In the genomic region with DNA sequence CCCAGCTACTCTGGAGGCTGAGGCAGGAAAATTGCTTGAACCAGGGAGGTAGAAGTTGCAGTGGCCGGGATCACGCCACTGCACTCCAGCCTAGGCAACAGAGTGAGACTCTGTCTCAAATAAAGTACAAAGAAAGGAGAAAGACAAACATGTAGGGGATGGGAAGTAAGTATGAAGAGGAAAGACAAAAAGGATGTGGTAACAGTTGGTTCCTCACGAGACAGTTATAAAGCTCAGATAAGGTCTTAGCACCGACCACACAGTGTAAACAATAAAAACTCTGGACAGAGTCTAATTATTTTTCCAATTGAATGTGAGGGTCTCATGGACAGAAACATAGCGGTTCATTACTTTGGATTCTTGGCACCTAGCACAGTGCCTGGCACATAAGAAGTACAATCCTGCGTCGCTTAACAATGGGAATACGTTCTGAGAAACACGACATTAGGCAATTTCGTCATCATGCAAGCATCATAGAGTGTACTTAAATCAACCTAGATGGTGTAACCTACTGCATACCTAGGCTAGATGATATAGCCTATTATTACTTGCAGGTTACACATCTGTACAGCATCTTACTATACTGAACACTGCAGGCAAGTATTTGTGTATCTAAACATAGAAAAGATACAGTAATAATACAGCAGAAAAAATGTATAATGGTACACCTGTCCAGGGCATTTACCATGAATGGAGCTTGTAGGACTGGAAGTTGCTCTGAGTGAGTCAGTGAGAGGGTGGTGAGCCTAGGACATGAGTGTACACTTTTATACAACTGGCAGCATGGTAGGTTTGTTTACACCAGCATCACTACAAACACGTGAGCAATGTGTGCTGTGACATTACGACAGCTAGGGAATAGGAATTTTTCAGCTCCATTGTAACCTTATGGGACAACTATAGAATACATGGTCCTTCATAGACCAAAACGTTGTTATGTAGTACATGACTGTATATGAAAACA, we compare ENCODE assay signal across 8 cellular contexts. TPM values are rescaled to one million over a fixed set of nuclear protein-coding genes. Genes with fewer than 3 reads are reported as not detected.
DNase-seq lines count a peak whose midpoint lies in the region; ATAC-seq and TF ChIP-seq lines count a peak whose summit lies in the region.

No MANE protein-coding gene starts in this region.

- ATAC-seq in GM21423 (IDR thresholded peaks at IDR 0.05; ENCODE audit: unreplicated experiment) (peak; percentile 83), body of pancreas (no peak)
- peak; percentile 80 for ATAC-seq in effector memory CD8-positive, alpha-beta T cell (replicated peaks)

- H3K9me3 ChIP-seq in hepatocyte (ENCODE audit: low read depth) (no peaks in the 10 kb centered on the region), uterus (no peaks in the 10 kb centered on the region), body of pancreas (no peaks in the 10 kb centered on the region)

- H3K4me2 ChIP-seq in hepatocyte: no peak overlapping the region

- H3K4me3 ChIP-seq in hepatocyte: no peak overlapping the region
- H3K4me3 ChIP-seq in uterus: no peak overlapping the region
- no peak overlapping the region for H3K4me3 ChIP-seq in body of pancreas

- peak overlapping the region; percentile 36 to 38 for H3K27ac Mint-ChIP-seq in effector memory CD8-positive, alpha-beta T cell

- H3K4me3 Mint-ChIP-seq in effector memory CD8-positive, alpha-beta T cell: peak overlapping the region; percentile 45 to 57

- H3K27me3 Mint-ChIP-seq in effector memory CD8-positive, alpha-beta T cell: no peaks in the 10 kb centered on the region

- H3K9me3 Mint-ChIP-seq in effector memory CD8-positive, alpha-beta T cell: no peaks in the 10 kb centered on the region

- H3K27ac ChIP-seq in hepatocyte (no peak overlapping the region), uterus (no peak overlapping the region), body of pancreas (no peak overlapping the region)

- no peaks in the 10 kb centered on the region for H3K79me2 ChIP-seq in hepatocyte

- TF ChIP-seq CTCF in hepatocyte (IDR thresholded peaks at IDR 0.05; ENCODE audit: poor library complexity) (no peak), uterus (IDR thresholded peaks at IDR 0.05) (no peak), body of pancreas (IDR thresholded peaks at IDR 0.05) (no peak)

- H3K36me3 ChIP-seq in hepatocyte (replicated peaks; ENCODE audit: insufficient read depth, low read depth) (no peaks in the 10 kb centered on the region), uterus (no peaks in the 10 kb centered on the region), body of pancreas (replicated peaks in 1 of 2; ENCODE audit: insufficient read depth in 1 of 2, low read depth in 2 of 2) (no peaks in the 10 kb centered on the region)

- no peaks in the 10 kb centered on the region for H3K4me1 ChIP-seq in hepatocyte (ENCODE audit: insufficient read depth)
- H3K4me1 ChIP-seq in uterus: peaks cover 0 to 9% of the 10 kb centered on the region in 2 donors
- no peaks in the 10 kb centered on the region for H3K4me1 ChIP-seq in body of pancreas

- H3K27me3 ChIP-seq in hepatocyte: no peaks in the 10 kb centered on the region
- H3K27me3 ChIP-seq in uterus: no peaks in the 10 kb centered on the region
- H3K27me3 ChIP-seq in body of pancreas: no peaks in the 10 kb centered on the region

- TF ChIP-seq POLR2A in uterus (IDR thresholded peaks at IDR 0.05) (no peak), body of pancreas (IDR thresholded peaks at IDR 0.05) (no peak)

- peak; percentile 88 for DNase-seq in GF-D8 (lab: John Stamatoyannopoulos, UW)
- DNase-seq in KBM-7: peak; percentile 92
- DNase-seq in effector memory CD8-positive, alpha-beta T cell: no peak
- no peak for DNase-seq in hepatocyte (ENCODE audit: low spot score)
- no peak for DNase-seq in uterus
- DNase-seq in hypothalamus (lab: John Stamatoyannopoulos, UW): no peak
- no peak for DNase-seq in body of pancreas

- 79% methylated on average over 13 of the region's 13 CpGs for WGBS in hepatocyte (ENCODE audit: low lambda C conversion rate, missing lambda C conversion rate)
- 69 to 86% methylated on average over 13 of the region's 13 CpGs for WGBS in body of pancreas, 2 donors

- no peaks in the 10 kb centered on the region for H4K20me1 ChIP-seq in hepatocyte (ENCODE audit: insufficient read depth, poor library complexity, severe bottlenecking)

- peaks cover 26 to 29% of the 10 kb centered on the region in 2 donors for H3K4me1 Mint-ChIP-seq in effector memory CD8-positive, alpha-beta T cell (ENCODE audit: low read depth in 2 of 2)

- H3K36me3 Mint-ChIP-seq in effector memory CD8-positive, alpha-beta T cell (ENCODE audit: insufficient read depth): no peaks in the 10 kb centered on the region

- in situ Hi-C loops in KBM-7 (cut with MboI; ENCODE audit: low pct_unique_long_range_greater_than_20kb, low sequenced_read_pairs): no loop called here

- no peaks in the 10 kb centered on the region for H3K9me2 ChIP-seq in hepatocyte (replicated peaks; ENCODE audit: insufficient read depth)

- no peak overlapping the region for H2AFZ ChIP-seq in hepatocyte

- intact Hi-C loops in uterus (cut with DNase I; ENCODE audit: low total_unique reads): no loop called here
- intact Hi-C loops in body of pancreas (cut with DNase I): no loop called here

RNA-seq across cellular contexts. Expression of gene MBOAT1, which starts 38.2 kb away (rescaled TPM):
- total RNA-seq in hepatocyte (7.1 and 10.4 TPM in 2 replicates), uterus (10 to 100 TPM in 3 of 4 donors, 1 to 10 TPM in 1; 6.8 to 33.5 (median 25.9) TPM), body of pancreas (10 to 100 TPM in 1 of 2 donors, 1 to 10 TPM in 1; 4.6 to 10.1 TPM)
- polyA plus RNA-seq in hepatocyte: 0.74 and 3.8 TPM in 2 replicates

Comparison
In these comparisons a context has a peak if more than half of its experiments do, and no peak if none do; other contexts are left out.
1. DNase-seq: peak in GF-D8 (single experiment) and KBM-7 (single experiment); none in effector memory CD8-positive, alpha-beta T cell (0 of 3), hepatocyte (single experiment), uterus (0 of 2), hypothalamus (0 of 51) and body of pancreas (0 of 4).